In genomic region chr5:6666762-6667161, GRCh38 we compare ENCODE assay signal across 23 cellular contexts. TPM values are rescaled to one million over a fixed set of nuclear protein-coding genes. Genes with fewer than 3 reads are reported as not detected.
DNase-seq lines count a peak whose midpoint lies in the region; ATAC-seq, FAIRE-seq and TF ChIP-seq lines count a peak whose summit lies in the region.
"Had no signal": no experiment of that assay in that cellular context is flagged by ENCODE, and none has a peak within 500 bp of the region (broad histone marks: within the 10 kb centered on the region; RNA-seq: fewer than 3 reads in every experiment).

No MANE protein-coding gene starts in this region.

- no peaks in the 10 kb centered on the region for H3K9me3 ChIP-seq in HEK293 (ENCODE audit: control insufficient read depth, insufficient read depth, low read depth, low read length)
- peaks cover 0 to 4% of the 10 kb centered on the region in 2 donors for H3K9me3 ChIP-seq in neuronal stem cell (replicated peaks in 1 of 2; ENCODE audit: control insufficient read depth in 2 of 2, insufficient read depth in 1 of 2, low read depth in 1 of 2, low read length in 2 of 2)
- peaks cover 5% of the 10 kb centered on the region for H3K9me3 ChIP-seq in trophoblast cell (ENCODE audit: insufficient read depth, low read depth, low read length)
- H3K9me3 ChIP-seq: A549, Caco-2 had no signal

- no peak overlapping the region for H2BK15ac ChIP-seq in neuronal stem cell (ENCODE audit: low read length)

- H3K4me2 ChIP-seq in neuronal stem cell (ENCODE audit: insufficient read depth, low read length, poor library complexity, severe bottlenecking) (no peak overlapping the region), trophoblast cell (ENCODE audit: low read length) (no peak overlapping the region)
- H3K4me2 ChIP-seq: A549; BLaER1 treated with 17β-estradiol and CSF1 and Interleukin-3, amounts not matched to agents 10 nM and 100 nM had no signal

- H4K12ac ChIP-seq in trophoblast cell (ENCODE audit: low read depth, low read length), result no peak overlapping the region

- H3K23ac ChIP-seq in neuronal stem cell (ENCODE audit: low read depth, low read length, poor library complexity), result peak overlapping the region; percentile 92
- peak overlapping the region; percentile 52 for H3K23ac ChIP-seq in trophoblast cell (ENCODE audit: low read length)

- H2AFZ ChIP-seq in neuronal stem cell (ENCODE audit: low read length) (no peak overlapping the region), trophoblast cell (ENCODE audit: insufficient read depth, low read length, poor library complexity) (no peak overlapping the region)

- H3K9ac ChIP-seq in neuronal stem cell (ENCODE audit: low read depth, low read length, poor library complexity), result peak overlapping the region; percentile 27
- H3K9ac ChIP-seq in trophoblast cell (ENCODE audit: low read length), result no peak overlapping the region
- H3K9ac ChIP-seq: BLaER1 treated with 17β-estradiol and CSF1 and Interleukin-3, amounts not matched to agents 10 nM and 100 nM had no signal

- H3K18ac ChIP-seq in neuronal stem cell (ENCODE audit: low read length) (no peak overlapping the region), trophoblast cell (ENCODE audit: low read length) (no peak overlapping the region)

- H3K27ac Mint-ChIP-seq in chondrocyte (ENCODE audit: unreplicated experiment), result peak overlapping the region; percentile 41
- H3K27ac Mint-ChIP-seq: B cell; CD4-positive, alpha-beta T cell; CD8-positive, alpha-beta T cell had no signal

- no peak overlapping the region for H3K4me3 Mint-ChIP-seq in chondrocyte (ENCODE audit: unreplicated experiment)
- H3K4me3 Mint-ChIP-seq: B cell; CD4-positive, alpha-beta T cell; CD8-positive, alpha-beta T cell had no signal

- no peaks in the 10 kb centered on the region for H3K27me3 Mint-ChIP-seq in chondrocyte (ENCODE audit: low read depth)
- H3K27me3 Mint-ChIP-seq: B cell; CD4-positive, alpha-beta T cell had no signal

- H3K27me3 ChIP-seq in neuronal stem cell (ENCODE audit: control insufficient read depth in 3 of 3, insufficient read depth in 3 of 3, low read depth in 1 of 3, low read length in 3 of 3) (no peaks in the 10 kb centered on the region), trophoblast cell (ENCODE audit: insufficient read depth, low read length) (no peaks in the 10 kb centered on the region)
- H3K27me3 ChIP-seq: BLaER1 treated with 17β-estradiol and CSF1 and Interleukin-3, amounts not matched to agents 10 nM and 100 nM had no signal

- POLR2A ChIA-PET in HEK293 (lab: Yijun Ruan, JAX), result no interaction called here

- no peaks in the 10 kb centered on the region for H3K79me2 ChIP-seq in trophoblast cell (ENCODE audit: control insufficient read depth, insufficient read depth, low read length, poor library complexity)

- no peak for DNase-seq in chondrocyte (ENCODE audit: low spot score)
- DNase-seq in neuronal stem cell (ENCODE audit: low spot score), result no peak
- no peak for DNase-seq in trophoblast cell
- DNase-seq in NCI-H524 (lab: John Stamatoyannopoulos, UW), result no peak
- DNase-seq in GM12892 (ENCODE audit: insufficient read length), result no peak
- DNase-seq: AML-193; Caco-2; Calu3; CD4-positive, alpha-beta T cell; CD8-positive, alpha-beta T cell; DMS79 treated with DMSO at 0.1 percent for 48 hours; GF-D8 had no signal

- H3K79me1 ChIP-seq in neuronal stem cell (ENCODE audit: low read depth, low read length) (no peaks in the 10 kb centered on the region), trophoblast cell (ENCODE audit: low read length) (no peaks in the 10 kb centered on the region)

- FAIRE-seq in GM12892 (lab: Jason Lieb, UNC), result no peak
- FAIRE-seq: A549, D721Med, G401.6, GM12891 had no signal

- TF ChIP-seq CTCF in HEK293 (tag by site-specific recombination; IDR thresholded peaks at IDR 0.05), result no peak
- no peak for TF ChIP-seq CTCF in chondrocyte (IDR thresholded peaks at IDR 0.05)

- H3K27ac ChIP-seq in HEK293 (ENCODE audit: extremely low read depth, low read depth, low read length), result no peak overlapping the region
- H3K27ac ChIP-seq in neuronal stem cell (replicated peaks; ENCODE audit: low read length), result no peak overlapping the region
- H3K27ac ChIP-seq in trophoblast cell (ENCODE audit: low read depth, low read length), result no peak overlapping the region
- H3K27ac ChIP-seq: 22Rv1; A549; BLaER1 treated with 17β-estradiol and CSF1 and Interleukin-3, amounts not matched to agents 10 nM and 100 nM; C4-2B had no signal

- CTCF ChIA-PET in HEK293 (lab: Yijun Ruan, JAX), result no interaction called here

- H2BK5ac ChIP-seq in neuronal stem cell (ENCODE audit: low read length) (no peak overlapping the region), trophoblast cell (ENCODE audit: low read depth, low read length, poor library complexity) (no peak overlapping the region)

- H3K4me3 ChIP-seq in HEK293 (ENCODE audit: low read depth, low read length), result no peak overlapping the region
- no peak overlapping the region for H3K4me3 ChIP-seq in neuronal stem cell (ENCODE audit: low read length in 2 of 2)
- no peak overlapping the region for H3K4me3 ChIP-seq in trophoblast cell (ENCODE audit: low read depth, low read length)
- H3K4me3 ChIP-seq: A549; BLaER1 treated with 17β-estradiol and CSF1 and Interleukin-3, amounts not matched to agents 10 nM and 100 nM had no signal

- H3K36me3 ChIP-seq in HEK293 (ENCODE audit: control insufficient read depth in 2 of 2, insufficient read depth in 1 of 2, low read length in 2 of 2) (peaks cover 0 to 9% of the 10 kb centered on the region in 2 experiments; a peak in 2 of 3 replicates), neuronal stem cell (replicated peaks in 1 of 2; ENCODE audit: control insufficient read depth in 2 of 2, insufficient read depth in 2 of 2, low read length in 2 of 2) (peaks cover 2 to 32% of the 10 kb centered on the region in 2 donors), trophoblast cell (ENCODE audit: control insufficient read depth in 1 of 2, insufficient read depth in 2 of 2, low read length in 2 of 2) (peaks cover 11 to 14% of the 10 kb centered on the region in 2 experiments)

- H4K91ac ChIP-seq in neuronal stem cell (ENCODE audit: low read depth, low read length, poor library complexity) (no peak overlapping the region), trophoblast cell (ENCODE audit: low read depth, low read length) (no peak overlapping the region)

- no peak overlapping the region for H4K8ac ChIP-seq in neuronal stem cell (ENCODE audit: low read depth, low read length)
- H4K8ac ChIP-seq in trophoblast cell (ENCODE audit: low read depth, low read length), result no peak overlapping the region

- H3K4me1 ChIP-seq in HEK293 (ENCODE audit: control insufficient read depth, insufficient read depth, low read length) (no peaks in the 10 kb centered on the region), neuronal stem cell (ENCODE audit: control insufficient read depth in 2 of 2, insufficient read depth in 1 of 2, low read depth in 1 of 2, low read length in 2 of 2) (no peaks in the 10 kb centered on the region), trophoblast cell (ENCODE audit: control insufficient read depth in 1 of 2, insufficient read depth in 2 of 2, low read length in 2 of 2) (no peaks in the 10 kb centered on the region)
- H3K4me1 ChIP-seq: A549; BLaER1 treated with 17β-estradiol and CSF1 and Interleukin-3, amounts not matched to agents 10 nM and 100 nM; Caco-2 had no signal

- no peak overlapping the region for H2BK12ac ChIP-seq in neuronal stem cell (ENCODE audit: low read length)
- H2BK12ac ChIP-seq in trophoblast cell (ENCODE audit: low read length), result no peak overlapping the region

- H3K14ac ChIP-seq in neuronal stem cell (ENCODE audit: low read length) (peak overlapping the region; percentile 31), trophoblast cell (ENCODE audit: low read length) (no peak overlapping the region)

- ATAC-seq in GM21367 (IDR thresholded peaks at IDR 0.05; ENCODE audit: unreplicated experiment) (no peak), GM18873 (IDR thresholded peaks at IDR 0.05; ENCODE audit: low FRiP score, unreplicated experiment) (no peak)
- ATAC-seq: A549; CD8-positive, alpha-beta T cell had no signal

- no peaks in the 10 kb centered on the region for H3K9me3 Mint-ChIP-seq in chondrocyte (ENCODE audit: low read depth)
- H3K9me3 Mint-ChIP-seq: CD4-positive, alpha-beta T cell; CD8-positive, alpha-beta T cell had no signal

- H2AK5ac ChIP-seq in neuronal stem cell (ENCODE audit: low read depth, low read length), result no peak overlapping the region
- no peak overlapping the region for H2AK5ac ChIP-seq in trophoblast cell (ENCODE audit: low read length)

- no peak for TF ChIP-seq POLR2A in GM12892 (IDR thresholded peaks at IDR 0.05; ENCODE audit: low read depth, low read length)

- peaks cover 18% of the 10 kb centered on the region for H3K36me3 Mint-ChIP-seq in chondrocyte (ENCODE audit: low read depth)

- no peaks in the 10 kb centered on the region for H3K4me1 Mint-ChIP-seq in chondrocyte (ENCODE audit: low read depth)

- H2BK120ac ChIP-seq in neuronal stem cell (ENCODE audit: low read depth, low read length) (no peak overlapping the region), trophoblast cell (ENCODE audit: insufficient read depth, low read length, poor library complexity) (no peak overlapping the region)

- WGBS in neuronal stem cell (ENCODE audit: extremely low coverage in 2 of 2, insufficient read length in 2 of 2, insufficient replicate concordance in 1 of 2), 2 donors, result no CpG with 5 or more reads among the region's 15 CpGs
- no CpG with 5 or more reads among the region's 15 CpGs for WGBS in trophoblast cell (ENCODE audit: extremely low coverage, insufficient coverage, insufficient read length)

- H3K4ac ChIP-seq in neuronal stem cell (ENCODE audit: low read length) (no peak overlapping the region), trophoblast cell (ENCODE audit: low read depth, low read length) (no peak overlapping the region)

TF ChIP-seq in HEK293, 187 proteins besides CTCF, POLR2A, EP300 and RAD21:
- 0 out of 2 replicates have a peak, but pooled peaks have one; percentile 41 for TF ChIP-seq ZNF202 (tag by site-specific recombination; IDR thresholded peaks at IDR 0.05; ENCODE audit: borderline replicate concordance)
- TF ChIP-seq ZNF426 (tag by site-specific recombination; IDR thresholded peaks at IDR 0.05), result no peak
- no peak for TF ChIP-seq ZNF221 (tag by site-specific recombination; IDR thresholded peaks at IDR 0.05; ENCODE audit: borderline replicate concordance)
- no peak for TF ChIP-seq ZNF792 (tag by site-specific recombination; IDR thresholded peaks at IDR 0.05)
TF ChIP-seq in HEK293: peak in this region for 1.

RNA-seq across cellular contexts. Expression of gene SRD5A1, which starts 33.5 kb away (rescaled TPM):
- total RNA-seq in chondrocyte, result 21.4 to 34.8 TPM (median 32.3 TPM) in 3 replicates
- polyA plus RNA-seq in neuronal stem cell (2013, experiment 1 of 2), result 10.9 TPM
- 10.5 TPM for polyA plus RNA-seq in neuronal stem cell (2013, experiment 2 of 2)
- polyA plus RNA-seq in trophoblast cell (2013), result 8.9 and 9.3 TPM in 2 replicates
- polyA plus RNA-seq in GM12892 (2012; ENCODE audit: missing spikeins), result 6.5 TPM

RNA-seq across cellular contexts. Expression of gene NSUN2, which starts 33.9 kb away (rescaled TPM):
- 45.0 to 50.4 TPM (median 48.7 TPM) in 3 replicates for total RNA-seq in chondrocyte
- polyA plus RNA-seq in neuronal stem cell (2013, experiment 1 of 2), result 21.5 TPM
- polyA plus RNA-seq in neuronal stem cell (2013, experiment 2 of 2), result 21.4 TPM
- 34.2 and 36.1 TPM in 2 replicates for polyA plus RNA-seq in trophoblast cell (2013)
- 61.9 TPM for polyA plus RNA-seq in GM12892 (2012; ENCODE audit: missing spikeins)

RNA-seq across cellular contexts. Expression of gene TENT4A, which starts 46.5 kb away (rescaled TPM):
- total RNA-seq in chondrocyte, result 21.5 to 28.2 TPM (median 21.7 TPM) in 3 replicates
- polyA plus RNA-seq in neuronal stem cell (2013, experiment 1 of 2), result 27.1 TPM
- polyA plus RNA-seq in neuronal stem cell (2013, experiment 2 of 2), result 25.7 TPM
- polyA plus RNA-seq in trophoblast cell (2013), result 27.5 and 27.8 TPM in 2 replicates
- 18.4 TPM for polyA plus RNA-seq in GM12892 (2012; ENCODE audit: missing spikeins)
